ENCODE assay signal across 22 cellular contexts in the genomic region with DNA sequence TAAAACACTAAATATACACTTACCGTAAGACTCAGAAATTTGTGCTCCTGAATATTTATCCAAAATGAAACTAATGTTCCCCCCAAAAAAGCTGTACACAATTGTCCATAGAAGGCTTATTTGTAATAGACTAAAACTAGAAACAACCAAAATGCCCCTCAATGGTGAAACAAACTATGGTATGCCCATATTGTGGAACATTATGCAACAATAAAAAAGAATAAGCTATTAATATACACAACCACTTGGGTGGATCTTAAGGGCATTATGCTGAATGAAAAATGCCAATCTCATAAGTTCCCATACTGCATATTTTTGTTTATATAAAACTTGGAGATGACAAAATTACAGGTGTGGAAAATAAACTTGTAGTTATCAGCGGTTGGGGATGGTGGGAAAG.
"Had no signal": no experiment of that assay in that cellular context is flagged by ENCODE, and none has a peak within 500 bp of the region (broad histone marks: within the 10 kb centered on the region; RNA-seq: fewer than 3 reads in every experiment).

No MANE protein-coding gene starts in this region.

- DNase-seq: colonic mucosa; cortex of kidney; effector CD8-positive, alpha-beta T cell; effector memory CD8-positive, alpha-beta T cell; foreskin keratinocyte; heart left ventricle; hypothalamus; immature natural killer cell; islet precursor cell; left cardiac atrium; left lung; left ventricle myocardium superior; lower lobe of right lung; mesenchymal stem cell; midbrain; naive thymus-derived CD4-positive, alpha-beta T cell had no signal

- H3K36me3 Mint-ChIP-seq: immature natural killer cell; naive thymus-derived CD4-positive, alpha-beta T cell had no signal

- H3K4me1 ChIP-seq: colonic mucosa, heart left ventricle, lower lobe of right lung had no signal

- FAIRE-seq: endothelial cell of umbilical vein, frontal cortex had no signal

- H3K4me2 ChIP-seq: hepatocyte had no signal

- H3K4me3 ChIP-seq: colonic mucosa, esophagus muscularis mucosa, gastroesophageal sphincter, heart left ventricle, hepatocyte, left lung, lower lobe of right lung had no signal

- H3K27me3 Mint-ChIP-seq: dendritic cell treated with granulocyte-macrophage colony-stimulating factor and Interleukin-4, amounts not matched to agents 40 ng/mL and 50 ng/mL, for 4 days; effector memory CD8-positive, alpha-beta T cell had no signal

- H3K9me3 ChIP-seq: colonic mucosa, esophagus muscularis mucosa, gastroesophageal sphincter, lower lobe of right lung had no signal

- H3K27ac ChIP-seq: colonic mucosa, esophagus muscularis mucosa, foreskin keratinocyte, gastroesophageal sphincter, heart left ventricle, hepatocyte, left lung, lower lobe of right lung had no signal

- H3K4me3 Mint-ChIP-seq: dendritic cell treated with granulocyte-macrophage colony-stimulating factor and Interleukin-4, amounts not matched to agents 40 ng/mL and 50 ng/mL, for 4 days; effector memory CD8-positive, alpha-beta T cell; immature natural killer cell; naive thymus-derived CD4-positive, alpha-beta T cell had no signal

- H3K79me2 ChIP-seq: hepatocyte had no signal

- H3K36me3 ChIP-seq: colonic mucosa, esophagus muscularis mucosa, gastroesophageal sphincter, heart left ventricle, left lung, lower lobe of right lung had no signal

- ATAC-seq: effector memory CD8-positive, alpha-beta T cell; foreskin keratinocyte; gastroesophageal sphincter; heart left ventricle; left cardiac atrium; left lung; left ventricle myocardium superior; lower lobe of right lung; naive thymus-derived CD4-positive, alpha-beta T cell had no signal

- H3K27me3 ChIP-seq: colonic mucosa, esophagus muscularis mucosa, foreskin keratinocyte, gastroesophageal sphincter, heart left ventricle, hepatocyte, left lung had no signal

- H3K4me1 Mint-ChIP-seq: immature natural killer cell had no signal

- H3K27ac Mint-ChIP-seq: dendritic cell treated with granulocyte-macrophage colony-stimulating factor and Interleukin-4, amounts not matched to agents 40 ng/mL and 50 ng/mL, for 4 days; effector memory CD8-positive, alpha-beta T cell; immature natural killer cell; naive thymus-derived CD4-positive, alpha-beta T cell had no signal
